ENCODE assay signal across 1 cellular context in genomic region chr9:70127036-70127435, GRCh38.
TF ChIP-seq lines count a peak whose summit lies in the region.

No MANE protein-coding gene starts in this region.

TF ChIP-seq in GM23338, 12 proteins besides CTCF, POLR2A, EP300 and RAD21 (continued from another document):
- TF ChIP-seq REST (IDR thresholded peaks at IDR 0.05; ENCODE audit: unreplicated experiment) (no peak), POLR2AphosphoS5 (IDR thresholded peaks at IDR 0.05; ENCODE audit: low read depth) (no peak), EZH2 (IDR thresholded peaks at IDR 0.05; ENCODE audit: low read depth, unreplicated experiment) (no peak), ETS1 (IDR thresholded peaks at IDR 0.05) (no peak), ZNF114 (CRISPR knock-in tag; IDR thresholded peaks at IDR 0.05) (no peak), CREB1 (CRISPR knock-in tag; IDR thresholded peaks at IDR 0.05; ENCODE audit: low read depth) (no peak), EZH2phosphoT487 (IDR thresholded peaks at IDR 0.05; ENCODE audit: unreplicated experiment) (no peak), STAT1 (IDR thresholded peaks at IDR 0.05; ENCODE audit: unreplicated experiment) (no peak)
